1 cellular context compared by ENCODE assay signal in genomic region chr20:36605309-36606170, GRCh38.
TF ChIP-seq lines count a peak whose summit lies in the region.

Gene RAB5IF, plus strand, starts transcription at chr20:36605779. Its CDS starts 173 bp downstream, at chr20:36605952.

TF ChIP-seq in HepG2, 621 proteins besides CTCF, POLR2A, EP300 and RAD21 (continued from another document and continues in another):
- TF ChIP-seq CREBL2 (CRISPR knock-in tag; IDR thresholded peaks at IDR 0.05; ENCODE audit: borderline replicate concordance) (peak; percentile 16; the same call in 1 of the 2 replicates), HOMEZ (CRISPR knock-in tag; IDR thresholded peaks at IDR 0.05; ENCODE audit: low read depth) (peak; percentile 96), THYN1 (CRISPR knock-in tag; IDR thresholded peaks at IDR 0.05; ENCODE audit: borderline replicate concordance, low read depth) (no peak), HOXA3 (CRISPR knock-in tag; IDR thresholded peaks at IDR 0.05) (peak; percentile 99), ZNF878 (CRISPR knock-in tag; IDR thresholded peaks at IDR 0.05) (peak; percentile 75; the same call in 1 of the 2 replicates), ISX (CRISPR knock-in tag; conservative IDR thresholded peaks at IDR 0.05) (no peak; the same call in 1 of the 2 replicates), ISL2 (CRISPR knock-in tag; IDR thresholded peaks at IDR 0.05) (peak; percentile 95), SP1 (IDR thresholded peaks at IDR 0.05) (no peak), SP1 (CRISPR knock-in tag; IDR thresholded peaks at IDR 0.05) (peak; percentile 94), ZBTB49 (CRISPR knock-in tag; IDR thresholded peaks at IDR 0.05; ENCODE audit: borderline replicate concordance) (peak; percentile 80; the same call in 1 of the 2 replicates), ZBTB7B (CRISPR knock-in tag; IDR thresholded peaks at IDR 0.05) (peak; percentile 85), TAF15 (IDR thresholded peaks at IDR 0.05; ENCODE audit: low read depth, low read length, poor library complexity, severe bottlenecking) (peak; percentile 84), TCF12 (IDR thresholded peaks at IDR 0.05) (no peak), TCF12 (CRISPR knock-in tag; IDR thresholded peaks at IDR 0.05) (peak; percentile 56), NCOA1 (CRISPR knock-in tag; IDR thresholded peaks at IDR 0.05) (no peak), MBNL3 (CRISPR knock-in tag; conservative IDR thresholded peaks at IDR 0.05) (no peak), CHD2 (IDR thresholded peaks at IDR 0.05; ENCODE audit: low read depth, low read length) (peak; percentile 81), ZNF280D (CRISPR knock-in tag; IDR thresholded peaks at IDR 0.05) (peak; percentile 92), ARID2 (CRISPR knock-in tag; IDR thresholded peaks at IDR 0.05; ENCODE audit: borderline replicate concordance) (no peak; the same call in 1 of the 2 replicates), TARDBP (CRISPR knock-in tag; IDR thresholded peaks at IDR 0.05) (peak; percentile 98), ELF3 (CRISPR knock-in tag; IDR thresholded peaks at IDR 0.05) (peak; percentile 94), ELF4 (CRISPR knock-in tag; IDR thresholded peaks at IDR 0.05; ENCODE audit: borderline replicate concordance) (no peak), PAF1 (CRISPR knock-in tag; IDR thresholded peaks at IDR 0.05) (0 out of 2 replicates have a peak, but pooled peaks have one; percentile 39), ZNF709 (CRISPR knock-in tag; IDR thresholded peaks at IDR 0.05) (peak; percentile 92; the same call in 1 of the 2 replicates), NPAS2 (CRISPR knock-in tag; IDR thresholded peaks at IDR 0.05; ENCODE audit: borderline replicate concordance) (no peak), ASH2L (IDR thresholded peaks at IDR 0.05; ENCODE audit: insufficient read length, low read depth, low read length) (peak; percentile 94), U2AF1 (optimal IDR thresholded peaks at IDR 0.05; ENCODE audit: low read depth, low read length) (peak; percentile 92), ZNF207 (IDR thresholded peaks at IDR 0.05; ENCODE audit: borderline replicate concordance) (no peak), ZMYM2 (CRISPR knock-in tag; IDR thresholded peaks at IDR 0.05) (no peak), SMARCE1 (IDR thresholded peaks at IDR 0.05; ENCODE audit: borderline replicate concordance) (no peak), AHR (CRISPR knock-in tag; IDR thresholded peaks at IDR 0.05) (no peak; the same call in 1 of the 2 replicates), PLSCR1 (CRISPR knock-in tag; IDR thresholded peaks at IDR 0.05; ENCODE audit: borderline replicate concordance) (no peak), ZNF430 (CRISPR knock-in tag; IDR thresholded peaks at IDR 0.05) (peak; percentile 87), ZNF678 (CRISPR knock-in tag; IDR thresholded peaks at IDR 0.05) (no peak; the same call in 1 of the 2 replicates), SMAD9 (CRISPR knock-in tag; IDR thresholded peaks at IDR 0.05) (no peak; the same call in 1 of the 2 replicates), ZSCAN21 (CRISPR knock-in tag; IDR thresholded peaks at IDR 0.05; ENCODE audit: borderline replicate concordance) (no peak; the same call in 1 of the 2 replicates), NAIF1 (CRISPR knock-in tag; IDR thresholded peaks at IDR 0.05; ENCODE audit: borderline replicate concordance) (no peak), EZH2 (conservative IDR thresholded peaks at IDR 0.05; ENCODE audit: low read depth, low read length) (no peak), REPIN1 (CRISPR knock-in tag; IDR thresholded peaks at IDR 0.05; ENCODE audit: borderline replicate concordance, low read depth) (peak; percentile 99), ATRX (CRISPR knock-in tag; IDR thresholded peaks at IDR 0.05; ENCODE audit: borderline replicate concordance) (no peak), CBX5 (CRISPR knock-in tag; IDR thresholded peaks at IDR 0.05; ENCODE audit: borderline replicate concordance) (peak; percentile 99), ZNF724P (CRISPR knock-in tag; IDR thresholded peaks at IDR 0.05; ENCODE audit: borderline replicate concordance) (peak; percentile 90), U2AF2 (IDR thresholded peaks at IDR 0.05; ENCODE audit: low read depth, low read length) (0 out of 2 replicates have a peak, but pooled peaks have one; percentile 38), HMGA1 (CRISPR knock-in tag; conservative IDR thresholded peaks at IDR 0.05) (no peak)
- TF ChIP-seq, protein P1, sequence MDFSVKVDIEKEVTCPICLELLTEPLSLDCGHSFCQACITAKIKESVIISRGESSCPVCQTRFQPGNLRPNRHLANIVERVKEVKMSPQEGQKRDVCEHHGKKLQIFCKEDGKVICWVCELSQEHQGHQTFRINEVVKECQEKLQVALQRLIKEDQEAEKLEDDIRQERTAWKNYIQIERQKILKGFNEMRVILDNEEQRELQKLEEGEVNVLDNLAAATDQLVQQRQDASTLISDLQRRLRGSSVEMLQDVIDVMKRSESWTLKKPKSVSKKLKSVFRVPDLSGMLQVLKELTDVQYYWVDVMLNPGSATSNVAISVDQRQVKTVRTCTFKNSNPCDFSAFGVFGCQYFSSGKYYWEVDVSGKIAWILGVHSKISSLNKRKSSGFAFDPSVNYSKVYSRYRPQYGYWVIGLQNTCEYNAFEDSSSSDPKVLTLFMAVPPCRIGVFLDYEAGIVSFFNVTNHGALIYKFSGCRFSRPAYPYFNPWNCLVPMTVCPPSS (IDR thresholded peaks at IDR 0.05), result no peak
- TF ChIP-seq, protein P2, sequence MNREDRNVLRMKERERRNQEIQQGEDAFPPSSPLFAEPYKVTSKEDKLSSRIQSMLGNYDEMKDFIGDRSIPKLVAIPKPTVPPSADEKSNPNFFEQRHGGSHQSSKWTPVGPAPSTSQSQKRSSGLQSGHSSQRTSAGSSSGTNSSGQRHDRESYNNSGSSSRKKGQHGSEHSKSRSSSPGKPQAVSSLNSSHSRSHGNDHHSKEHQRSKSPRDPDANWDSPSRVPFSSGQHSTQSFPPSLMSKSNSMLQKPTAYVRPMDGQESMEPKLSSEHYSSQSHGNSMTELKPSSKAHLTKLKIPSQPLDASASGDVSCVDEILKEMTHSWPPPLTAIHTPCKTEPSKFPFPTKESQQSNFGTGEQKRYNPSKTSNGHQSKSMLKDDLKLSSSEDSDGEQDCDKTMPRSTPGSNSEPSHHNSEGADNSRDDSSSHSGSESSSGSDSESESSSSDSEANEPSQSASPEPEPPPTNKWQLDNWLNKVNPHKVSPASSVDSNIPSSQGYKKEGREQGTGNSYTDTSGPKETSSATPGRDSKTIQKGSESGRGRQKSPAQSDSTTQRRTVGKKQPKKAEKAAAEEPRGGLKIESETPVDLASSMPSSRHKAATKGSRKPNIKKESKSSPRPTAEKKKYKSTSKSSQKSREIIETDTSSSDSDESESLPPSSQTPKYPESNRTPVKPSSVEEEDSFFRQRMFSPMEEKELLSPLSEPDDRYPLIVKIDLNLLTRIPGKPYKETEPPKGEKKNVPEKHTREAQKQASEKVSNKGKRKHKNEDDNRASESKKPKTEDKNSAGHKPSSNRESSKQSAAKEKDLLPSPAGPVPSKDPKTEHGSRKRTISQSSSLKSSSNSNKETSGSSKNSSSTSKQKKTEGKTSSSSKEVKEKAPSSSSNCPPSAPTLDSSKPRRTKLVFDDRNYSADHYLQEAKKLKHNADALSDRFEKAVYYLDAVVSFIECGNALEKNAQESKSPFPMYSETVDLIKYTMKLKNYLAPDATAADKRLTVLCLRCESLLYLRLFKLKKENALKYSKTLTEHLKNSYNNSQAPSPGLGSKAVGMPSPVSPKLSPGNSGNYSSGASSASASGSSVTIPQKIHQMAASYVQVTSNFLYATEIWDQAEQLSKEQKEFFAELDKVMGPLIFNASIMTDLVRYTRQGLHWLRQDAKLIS (CRISPR knock-in tag; IDR thresholded peaks at IDR 0.05), result no peak; the same call in 1 of the 2 replicates
- TF ChIP-seq, protein P3, sequence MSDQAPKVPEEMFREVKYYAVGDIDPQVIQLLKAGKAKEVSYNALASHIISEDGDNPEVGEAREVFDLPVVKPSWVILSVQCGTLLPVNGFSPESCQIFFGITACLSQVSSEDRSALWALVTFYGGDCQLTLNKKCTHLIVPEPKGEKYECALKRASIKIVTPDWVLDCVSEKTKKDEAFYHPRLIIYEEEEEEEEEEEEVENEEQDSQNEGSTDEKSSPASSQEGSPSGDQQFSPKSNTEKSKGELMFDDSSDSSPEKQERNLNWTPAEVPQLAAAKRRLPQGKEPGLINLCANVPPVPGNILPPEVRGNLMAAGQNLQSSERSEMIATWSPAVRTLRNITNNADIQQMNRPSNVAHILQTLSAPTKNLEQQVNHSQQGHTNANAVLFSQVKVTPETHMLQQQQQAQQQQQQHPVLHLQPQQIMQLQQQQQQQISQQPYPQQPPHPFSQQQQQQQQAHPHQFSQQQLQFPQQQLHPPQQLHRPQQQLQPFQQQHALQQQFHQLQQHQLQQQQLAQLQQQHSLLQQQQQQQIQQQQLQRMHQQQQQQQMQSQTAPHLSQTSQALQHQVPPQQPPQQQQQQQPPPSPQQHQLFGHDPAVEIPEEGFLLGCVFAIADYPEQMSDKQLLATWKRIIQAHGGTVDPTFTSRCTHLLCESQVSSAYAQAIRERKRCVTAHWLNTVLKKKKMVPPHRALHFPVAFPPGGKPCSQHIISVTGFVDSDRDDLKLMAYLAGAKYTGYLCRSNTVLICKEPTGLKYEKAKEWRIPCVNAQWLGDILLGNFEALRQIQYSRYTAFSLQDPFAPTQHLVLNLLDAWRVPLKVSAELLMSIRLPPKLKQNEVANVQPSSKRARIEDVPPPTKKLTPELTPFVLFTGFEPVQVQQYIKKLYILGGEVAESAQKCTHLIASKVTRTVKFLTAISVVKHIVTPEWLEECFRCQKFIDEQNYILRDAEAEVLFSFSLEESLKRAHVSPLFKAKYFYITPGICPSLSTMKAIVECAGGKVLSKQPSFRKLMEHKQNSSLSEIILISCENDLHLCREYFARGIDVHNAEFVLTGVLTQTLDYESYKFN (CRISPR knock-in tag; conservative IDR thresholded peaks at IDR 0.05), result peak; percentile 79
- TF ChIP-seq, protein P4, sequence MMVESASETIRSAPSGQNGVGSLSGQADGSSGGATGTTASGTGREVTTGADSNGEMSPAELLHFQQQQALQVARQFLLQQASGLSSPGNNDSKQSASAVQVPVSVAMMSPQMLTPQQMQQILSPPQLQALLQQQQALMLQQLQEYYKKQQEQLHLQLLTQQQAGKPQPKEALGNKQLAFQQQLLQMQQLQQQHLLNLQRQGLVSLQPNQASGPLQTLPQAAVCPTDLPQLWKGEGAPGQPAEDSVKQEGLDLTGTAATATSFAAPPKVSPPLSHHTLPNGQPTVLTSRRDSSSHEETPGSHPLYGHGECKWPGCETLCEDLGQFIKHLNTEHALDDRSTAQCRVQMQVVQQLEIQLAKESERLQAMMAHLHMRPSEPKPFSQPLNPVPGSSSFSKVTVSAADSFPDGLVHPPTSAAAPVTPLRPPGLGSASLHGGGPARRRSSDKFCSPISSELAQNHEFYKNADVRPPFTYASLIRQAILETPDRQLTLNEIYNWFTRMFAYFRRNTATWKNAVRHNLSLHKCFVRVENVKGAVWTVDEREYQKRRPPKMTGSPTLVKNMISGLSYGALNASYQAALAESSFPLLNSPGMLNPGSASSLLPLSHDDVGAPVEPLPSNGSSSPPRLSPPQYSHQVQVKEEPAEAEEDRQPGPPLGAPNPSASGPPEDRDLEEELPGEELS (CRISPR knock-in tag; IDR thresholded peaks at IDR 0.05), result peak; percentile 86
